Comparison of ENCODE assay signal across 1 cellular context in genomic region chr12:95959107-95959506, GRCh38.
TF ChIP-seq lines count a peak whose summit lies in the region.

No MANE protein-coding gene starts in this region.

TF ChIP-seq in HepG2, 621 proteins besides CTCF, POLR2A, EP300 and RAD21:
- TF ChIP-seq ATRX (CRISPR knock-in tag; IDR thresholded peaks at IDR 0.05; ENCODE audit: borderline replicate concordance) (no peak), GTF3A (CRISPR knock-in tag; conservative IDR thresholded peaks at IDR 0.05) (no peak), ZNF317 (CRISPR knock-in tag; IDR thresholded peaks at IDR 0.05) (no peak), PBX2 (CRISPR knock-in tag; IDR thresholded peaks at IDR 0.05) (no peak), CENPT (CRISPR knock-in tag; IDR thresholded peaks at IDR 0.05; ENCODE audit: low read depth) (no peak), ZUFSP (CRISPR knock-in tag; IDR thresholded peaks at IDR 0.05; ENCODE audit: borderline replicate concordance) (no peak), ZBTB38 (CRISPR knock-in tag; IDR thresholded peaks at IDR 0.05) (no peak), NFYC (CRISPR knock-in tag; IDR thresholded peaks at IDR 0.05) (0 out of 2 replicates have a peak, but pooled peaks have one; percentile 15), NFE2L2 (IDR thresholded peaks at IDR 0.05; ENCODE audit: low read length) (no peak), ARID3A (IDR thresholded peaks at IDR 0.05; ENCODE audit: low read depth, low read length) (no peak), HOXA5 (CRISPR knock-in tag; IDR thresholded peaks at IDR 0.05) (no peak), ZSCAN31 (CRISPR knock-in tag; IDR thresholded peaks at IDR 0.05; ENCODE audit: low read depth) (no peak), ZNF333 (CRISPR knock-in tag; IDR thresholded peaks at IDR 0.05; ENCODE audit: borderline replicate concordance) (no peak), GRHL1 (CRISPR knock-in tag; conservative IDR thresholded peaks at IDR 0.05) (no peak), ZFP36L1 (CRISPR knock-in tag; IDR thresholded peaks at IDR 0.05) (no peak), SMC3 (IDR thresholded peaks at IDR 0.05; ENCODE audit: low read length) (peak; percentile 66; the same call in 1 of the 2 replicates), ZNF713 (CRISPR knock-in tag; IDR thresholded peaks at IDR 0.05) (no peak), SRSF9 (IDR thresholded peaks at IDR 0.05; ENCODE audit: borderline replicate concordance, insufficient read depth, low read depth, low read length, poor library complexity, severe bottlenecking) (no peak), ZNF709 (CRISPR knock-in tag; IDR thresholded peaks at IDR 0.05) (no peak), HOXA3 (CRISPR knock-in tag; IDR thresholded peaks at IDR 0.05) (no peak), ZNF687 (CRISPR knock-in tag; IDR thresholded peaks at IDR 0.05) (no peak), ZNF850 (CRISPR knock-in tag; conservative IDR thresholded peaks at IDR 0.05) (no peak), ZNF362 (CRISPR knock-in tag; IDR thresholded peaks at IDR 0.05; ENCODE audit: borderline replicate concordance) (no peak), TRIM24 (CRISPR knock-in tag; IDR thresholded peaks at IDR 0.05) (no peak), ZNF780A (CRISPR knock-in tag; IDR thresholded peaks at IDR 0.05) (no peak), AKNA (CRISPR knock-in tag; IDR thresholded peaks at IDR 0.05; ENCODE audit: borderline replicate concordance) (no peak), TBP (CRISPR knock-in tag; IDR thresholded peaks at IDR 0.05) (no peak), MYNN (CRISPR knock-in tag; IDR thresholded peaks at IDR 0.05; ENCODE audit: low read depth) (no peak), ZNF776 (CRISPR knock-in tag; IDR thresholded peaks at IDR 0.05) (no peak), STAG1 (CRISPR knock-in tag; IDR thresholded peaks at IDR 0.05) (peak; percentile 84), SIX1 (CRISPR knock-in tag; IDR thresholded peaks at IDR 0.05; ENCODE audit: borderline replicate concordance) (peak; percentile 79; the same call in 1 of the 2 replicates)
TF ChIP-seq in HepG2: peak in this region for 4.
